ENCODE assay signal across 15 cellular contexts in genomic region chr10:119834188-119834587, GRCh38. TPM values are rescaled to one million over a fixed set of nuclear protein-coding genes. Genes with fewer than 3 reads are reported as not detected.
DNase-seq lines count a peak whose midpoint lies in the region; FAIRE-seq and TF ChIP-seq lines count a peak whose summit lies in the region.
"Had no signal": no experiment of that assay in that cellular context is flagged by ENCODE, and none has a peak within 500 bp of the region (broad histone marks: within the 10 kb centered on the region; RNA-seq: fewer than 3 reads in every experiment).

No MANE protein-coding gene starts in this region.

- H3K9ac ChIP-seq in mammary epithelial cell (ENCODE audit: insufficient read depth, low read length) = no peak overlapping the region

- no peak overlapping the region for H3K4me2 ChIP-seq in mammary epithelial cell (ENCODE audit: insufficient read depth, low read depth, low read length)

- FAIRE-seq in RCC 7860 (lab: Jason Lieb, UNC) = peak; percentile 73
- FAIRE-seq: colon, TTC549 had no signal

- WGBS in mammary epithelial cell (ENCODE audit: low coverage, missing lambda C conversion rate) = 65% methylated on average over 4 of the region's 4 CpGs
- WGBS in esophagus muscularis mucosa = 93% methylated on average over 4 of the region's 4 CpGs
- 79 to 90% methylated on average over 3 to 4 of the region's 4 CpGs for WGBS in transverse colon (ENCODE audit: low coverage in 1 of 2), 2 donors

- in situ Hi-C loops in mammary epithelial cell (cut with MboI; ENCODE audit: low sequenced_read_pairs in 2 of 2) (loop anchor here in 1 of 2 donors (10.0 kb wide), 1 partner anchor 79 kb away; no protein-coding TSS in a partner anchor), transverse colon (cut with MboI; ENCODE audit: low pct_ligation_motif_present in 1 of 4, low pct_unique_long_range_greater_than_20kb in 1 of 4, low sequenced_read_pairs in 3 of 4) (loop anchor here in 1 of 4 donors (25.0 kb wide), 1 partner anchor 147 kb away; no protein-coding TSS in a partner anchor)

- dilution Hi-C loops in mammary epithelial cell (cut with HindIII; ENCODE audit: low sequenced_read_pairs) = no loop called here

- H3K79me2 ChIP-seq in mammary epithelial cell (ENCODE audit: insufficient read depth, low read length) = peaks cover 2% of the 10 kb centered on the region

- no peaks in the 10 kb centered on the region for H3K27me3 Mint-ChIP-seq in Caco-2 (ENCODE audit: insufficient read depth, unreplicated experiment)
- H3K27me3 Mint-ChIP-seq: progenitor cell of endocrine pancreas had no signal

- H3K4me1 ChIP-seq in Caco-2 (no peaks in the 10 kb centered on the region; the same call in 1 of the 2 replicates), mammary epithelial cell (ENCODE audit: insufficient read depth, low read length) (no peaks in the 10 kb centered on the region), esophagus muscularis mucosa (no peaks in the 10 kb centered on the region), transverse colon (no peaks in the 10 kb centered on the region)
- H3K4me1 ChIP-seq: stomach had no signal

- CTCF ChIA-PET in Caco-2 (lab: Charles Lee) (no interaction called here), mammary epithelial cell (lab: Charles Lee; ENCODE audit: low non-redundant PET) (no interaction called here)

- peak overlapping the region; percentile 62 for H3K27ac Mint-ChIP-seq in Caco-2 (ENCODE audit: unreplicated experiment)
- H3K27ac Mint-ChIP-seq: progenitor cell of endocrine pancreas had no signal

- H3K27me3 ChIP-seq in Caco-2 (replicated peaks; ENCODE audit: control insufficient read depth, insufficient read depth, low read length) (no peaks in the 10 kb centered on the region), mammary epithelial cell (ENCODE audit: insufficient read depth, low read length) (no peaks in the 10 kb centered on the region), esophagus muscularis mucosa (no peaks in the 10 kb centered on the region), transverse colon (no peaks in the 10 kb centered on the region)
- H3K27me3 ChIP-seq: stomach had no signal

- H3K36me3 ChIP-seq in Caco-2 (ENCODE audit: control insufficient read depth, insufficient read depth, low read length) (peaks cover 1% of the 10 kb centered on the region), mammary epithelial cell (ENCODE audit: insufficient read depth, low read length) (peaks cover 44% of the 10 kb centered on the region), esophagus muscularis mucosa (peaks cover 22 to 100% (median 94%) of the 10 kb centered on the region in 4 donors), transverse colon (peaks cover 0 to 86% (median 39%) of the 10 kb centered on the region in 4 donors)

- H3K4me3 ChIP-seq in Caco-2 (ENCODE audit: low read depth, low read length) (no peak overlapping the region), mammary epithelial cell (replicated peaks in 1 of 3; ENCODE audit: insufficient read depth in 1 of 3, low read depth in 2 of 3, low read length in 3 of 3) (no peak overlapping the region), esophagus muscularis mucosa (no peak overlapping the region), transverse colon (no peak overlapping the region)
- H3K4me3 ChIP-seq: stomach had no signal

- H3K36me3 Mint-ChIP-seq in Caco-2 (ENCODE audit: insufficient read depth, unreplicated experiment) = peaks cover 100% of the 10 kb centered on the region

- no peaks in the 10 kb centered on the region for H3K9me3 ChIP-seq in Caco-2
- no peaks in the 10 kb centered on the region for H3K9me3 ChIP-seq in mammary epithelial cell (replicated peaks; ENCODE audit: insufficient read depth, low read length)
- no peaks in the 10 kb centered on the region for H3K9me3 ChIP-seq in esophagus muscularis mucosa
- no peaks in the 10 kb centered on the region for H3K9me3 ChIP-seq in transverse colon
- H3K9me3 ChIP-seq: stomach had no signal

- H4K20me1 ChIP-seq in mammary epithelial cell (ENCODE audit: insufficient read depth, low read length) = no peaks in the 10 kb centered on the region

- no peak for TF ChIP-seq EP300 in esophagus muscularis mucosa (IDR thresholded peaks at IDR 0.05)
- no peak for TF ChIP-seq EP300 in transverse colon (IDR thresholded peaks at IDR 0.05; ENCODE audit: low read depth)

- BruUV-seq in Caco-2 (replicated peaks; lab: Mats Ljungman, UMichigan) = no TSS peak
- BruUV-seq in mammary epithelial cell (replicated peaks; lab: Mats Ljungman, UMichigan) = no TSS peak

- peak overlapping the region; percentile 18 for H3K27ac ChIP-seq in mammary epithelial cell (ENCODE audit: insufficient read depth, low read depth, low read length)
- H3K27ac ChIP-seq in esophagus muscularis mucosa (replicated peaks in 1 of 4) = no peak overlapping the region
- H3K27ac ChIP-seq in transverse colon = no peak overlapping the region
- H3K27ac ChIP-seq: C4-2B, stomach had no signal

- peaks cover 19% of the 10 kb centered on the region for H3K4me1 Mint-ChIP-seq in Caco-2 (ENCODE audit: low read depth, unreplicated experiment)

- TF ChIP-seq CTCF in Caco-2 (IDR thresholded peaks at IDR 0.05; ENCODE audit: insufficient read depth in 1 of 2, low read depth in 1 of 2, low read length in 1 of 2, severe bottlenecking in 1 of 2, unreplicated experiment in 1 of 2) = no peak
- no peak for TF ChIP-seq CTCF in mammary epithelial cell (conservative IDR thresholded peaks at IDR 0.05 in 1 of 2, IDR thresholded peaks at IDR 0.05 in 1 of 2; ENCODE audit: extremely low read depth in 1 of 2, insufficient read depth in 1 of 2, low read depth in 1 of 2, low read length in 2 of 2)
- TF ChIP-seq CTCF in esophagus muscularis mucosa (IDR thresholded peaks at IDR 0.05) = no peak
- TF ChIP-seq CTCF in transverse colon (IDR thresholded peaks at IDR 0.05) = no peak

- H2AFZ ChIP-seq in mammary epithelial cell (ENCODE audit: low read depth, low read length) = no peak overlapping the region

- DNase-seq in A172 (ENCODE audit: low spot score) (peak; percentile 10), Caco-2 (no peak), RCC 7860 (ENCODE audit: low spot score) (peak; percentile 71), mammary epithelial cell (peak; percentile 64), cardiac septum (ENCODE audit: low spot score) (no peak), esophagus muscularis mucosa (ENCODE audit: extremely low spot score) (no peak), GM19238 (ENCODE audit: insufficient read length, low spot score) (no peak), transverse colon (no peak)
- DNase-seq: NCI-H1048, NCI-H446 treated with DMSO at 0.1 percent for 48 hours, stomach had no signal

- TF ChIP-seq POLR2A in esophagus muscularis mucosa (IDR thresholded peaks at IDR 0.05; ENCODE audit: low read depth) = no peak
- no peak for TF ChIP-seq POLR2A in transverse colon (IDR thresholded peaks at IDR 0.05)

- intact Hi-C loops in Caco-2 (cut with micrococcal nuclease; ENCODE audit: unreplicated experiment) (no loop called here), mammary epithelial cell (cut with micrococcal nuclease) (no loop called here), cardiac septum (cut with DNase I) (no loop called here), esophagus muscularis mucosa (cut with DNase I) (no loop called here), transverse colon (cut with DNase I; ENCODE audit: low total_unique reads) (no loop called here)

- no peak overlapping the region for H3K4me3 Mint-ChIP-seq in Caco-2 (ENCODE audit: unreplicated experiment)

- POLR2A ChIA-PET in Caco-2 (lab: Charles Lee) = no interaction called here

- no peaks in the 10 kb centered on the region for H3K9me3 Mint-ChIP-seq in Caco-2 (ENCODE audit: unreplicated experiment)

RNA-seq across cellular contexts. Expression of gene MCMBP, which starts 38.5 kb away (rescaled TPM):
- 107 and 125 TPM in 2 replicates for total RNA-seq in A172 (2014; rRNA removed; shearing (Covaris generic))
- total RNA-seq in Caco-2 (2022) = 77.2 and 88.4 TPM in 2 replicates
- total RNA-seq in mammary epithelial cell = 10 to 100 TPM; 48.7 to 65.0 TPM
- 60.4 TPM for polyA plus RNA-seq in mammary epithelial cell
- 61.1 TPM for polyA minus RNA-seq in mammary epithelial cell
- total RNA-seq in cardiac septum = 30.3 TPM
- 10 to 100 TPM; 47.3 to 77.2 (median 52.3) TPM for total RNA-seq in esophagus muscularis mucosa
- 10 to 100 TPM; 26.2 to 44.4 (median 35.5) TPM for total RNA-seq in transverse colon

RNA-seq across cellular contexts. Expression of gene SEC23IP, which starts 58.3 kb away (rescaled TPM):
- 27.4 and 48.6 TPM in 2 replicates for total RNA-seq in A172 (2014; rRNA removed; shearing (Covaris generic))
- 108 and 116 TPM in 2 replicates for total RNA-seq in Caco-2 (2022)
- 10 to 100 TPM; 29.7 to 66.9 TPM for total RNA-seq in mammary epithelial cell
- polyA plus RNA-seq in mammary epithelial cell = 30.6 TPM
- polyA minus RNA-seq in mammary epithelial cell = 76.8 TPM
- total RNA-seq in cardiac septum = 30.7 TPM
- total RNA-seq in esophagus muscularis mucosa = 10 to 100 TPM; 22.4 to 29.9 (median 24.2) TPM
- total RNA-seq in transverse colon = 10 to 100 TPM; 20.5 to 51.7 (median 31.8) TPM

Comparison
In these comparisons a context has a peak if more than half of its experiments do, and no peak if none do; other contexts are left out.
1. DNase-seq: peak in A172 (single experiment), RCC 7860 (single experiment) and mammary epithelial cell (single experiment); none in Caco-2 (0 of 2), cardiac septum (single experiment), esophagus muscularis mucosa (single experiment), GM19238 (single experiment) and transverse colon (single experiment).